In genomic region chr7:132161231-132161915, GRCh38 we compare ENCODE assay signal across 20 cellular contexts.
DNase-seq lines count a peak whose midpoint lies in the region; ATAC-seq, FAIRE-seq and TF ChIP-seq lines count a peak whose summit lies in the region.
"Had no signal": no experiment of that assay in that cellular context is flagged by ENCODE, and none has a peak within 500 bp of the region (broad histone marks: within the 10 kb centered on the region; RNA-seq: fewer than 3 reads in every experiment).

No MANE protein-coding gene starts in this region.

- DNase-seq in GM03348 (ENCODE audit: low spot score): peak; percentile 52
- DNase-seq in adipocyte (ENCODE audit: low read depth): peak; percentile 51
- DNase-seq in left ventricle myocardium inferior: peak; percentile 68
- peak; percentile 20 for DNase-seq in small intestine
- DNase-seq in trophoblast cell: no peak
- DNase-seq in GM19240 (ENCODE audit: insufficient read length, low spot score): no peak
- DNase-seq in stimulated activated CD4-positive, alpha-beta T cell treated with anti-CD3 and anti-CD28 coated beads, Interleukin-4, amount 100 ng/mL, for 24 hours: no peak
- DNase-seq: activated CD8-positive, alpha-beta T cell treated with anti-CD3 and anti-CD28 coated beads for 36 hours; activated effector memory CD4-positive, alpha-beta T cell treated with anti-CD3 and anti-CD28 coated beads, Interleukin-2, amount 50 U/mL, for 16 hours; CD4-positive, alpha-beta memory T cell; effector memory CD8-positive, alpha-beta T cell; NCI-H1694; retina; stimulated activated CD4-positive, alpha-beta T cell treated with anti-CD3 and anti-CD28 coated beads, Interleukin-4, amount 100 ng/mL, for 4 hours had no signal

- H3K4ac ChIP-seq in trophoblast cell (ENCODE audit: low read depth, low read length): no peak overlapping the region

- no peak overlapping the region for H3K4me2 ChIP-seq in trophoblast cell (ENCODE audit: low read length)
- H3K4me2 ChIP-seq: KMS-11 had no signal

- intact Hi-C loops in left ventricle myocardium inferior (cut with micrococcal nuclease): no loop called here

- H3K18ac ChIP-seq in trophoblast cell (ENCODE audit: low read length): no peak overlapping the region

- FAIRE-seq in small intestine (lab: Jason Lieb, UNC): no peak
- FAIRE-seq: frontal cortex had no signal

- no peak overlapping the region for H3K9ac ChIP-seq in adipocyte (ENCODE audit: low read length)
- no peak overlapping the region for H3K9ac ChIP-seq in trophoblast cell (ENCODE audit: low read length)
- H3K9ac ChIP-seq: KMS-11 had no signal

- H3K27ac ChIP-seq in left ventricle myocardium inferior (replicated peaks) (peak overlapping the region; percentile 41), small intestine (ENCODE audit: low read depth in 1 of 2, low read length in 1 of 2) (no peak overlapping the region), trophoblast cell (ENCODE audit: low read depth, low read length) (no peak overlapping the region)
- H3K27ac ChIP-seq: body of pancreas, KMS-11 had no signal

- H4K91ac ChIP-seq in trophoblast cell (ENCODE audit: low read depth, low read length): no peak overlapping the region

- no peaks in the 10 kb centered on the region for H3K79me2 ChIP-seq in trophoblast cell (ENCODE audit: control insufficient read depth, insufficient read depth, low read length, poor library complexity)

- no peaks in the 10 kb centered on the region for H3K79me1 ChIP-seq in trophoblast cell (ENCODE audit: low read length)

- H2BK12ac ChIP-seq in trophoblast cell (ENCODE audit: low read length): no peak overlapping the region

- ATAC-seq in GM18868 (IDR thresholded peaks at IDR 0.05; ENCODE audit: unreplicated experiment): no peak
- ATAC-seq: activated CD8-positive, alpha-beta T cell treated with anti-CD3 and anti-CD28 coated beads for 36 hours; body of pancreas; effector memory CD8-positive, alpha-beta T cell; stimulated activated memory B cell treated with anti-CD40 and anti-IgM and Interleukin-4, amounts not matched to agents 10 μg/mL and 1 μg/mL and 100 μg/mL, for 72 hours had no signal

- no peak overlapping the region for H3K23ac ChIP-seq in trophoblast cell (ENCODE audit: low read length)

- no peak overlapping the region for H2BK5ac ChIP-seq in trophoblast cell (ENCODE audit: low read depth, low read length, poor library complexity)

- no peak overlapping the region for H3K14ac ChIP-seq in trophoblast cell (ENCODE audit: low read length)

- no peak for TF ChIP-seq CTCF in left ventricle myocardium inferior (IDR thresholded peaks at IDR 0.05; ENCODE audit: borderline replicate concordance)

- H3K9me3 ChIP-seq in adipocyte (ENCODE audit: control insufficient read depth, low read length) (no peaks in the 10 kb centered on the region), left ventricle myocardium inferior (replicated peaks) (no peaks in the 10 kb centered on the region), small intestine (ENCODE audit: control insufficient read depth, low read depth) (no peaks in the 10 kb centered on the region), trophoblast cell (ENCODE audit: insufficient read depth, low read depth, low read length) (peaks cover 3% of the 10 kb centered on the region)
- H3K9me3 ChIP-seq: body of pancreas, HAP-1 had no signal

- no peak overlapping the region for H4K8ac ChIP-seq in trophoblast cell (ENCODE audit: low read depth, low read length)

- H2AFZ ChIP-seq in trophoblast cell (ENCODE audit: insufficient read depth, low read length, poor library complexity): no peak overlapping the region

- 63 to 79% (median 65%) methylated on average over 17 of the region's 17 CpGs for WGBS in small intestine, 3 donors
- no CpG with 5 or more reads among the region's 17 CpGs for WGBS in trophoblast cell (ENCODE audit: extremely low coverage, insufficient coverage, insufficient read length)

- H2BK120ac ChIP-seq in trophoblast cell (ENCODE audit: insufficient read depth, low read length, poor library complexity): no peak overlapping the region

- H3K27me3 ChIP-seq in adipocyte (replicated peaks; ENCODE audit: control insufficient read depth, insufficient read depth, low read length) (no peaks in the 10 kb centered on the region), left ventricle myocardium inferior (ENCODE audit: low read depth) (no peaks in the 10 kb centered on the region), small intestine (ENCODE audit: control insufficient read depth in 2 of 2, insufficient read depth in 2 of 2, low read length in 2 of 2) (no peaks in the 10 kb centered on the region), trophoblast cell (ENCODE audit: insufficient read depth, low read length) (no peaks in the 10 kb centered on the region)
- H3K27me3 ChIP-seq: body of pancreas had no signal

- no peak overlapping the region for H3K4me3 ChIP-seq in adipocyte (ENCODE audit: low read length)
- H3K4me3 ChIP-seq in left ventricle myocardium inferior: no peak overlapping the region
- no peak overlapping the region for H3K4me3 ChIP-seq in small intestine (ENCODE audit: low read depth in 1 of 2, low read length in 2 of 2)
- no peak overlapping the region for H3K4me3 ChIP-seq in trophoblast cell (ENCODE audit: low read depth, low read length)
- H3K4me3 ChIP-seq: body of pancreas, HAP-1 had no signal

- H4K12ac ChIP-seq in trophoblast cell (ENCODE audit: low read depth, low read length): no peak overlapping the region

- H3K36me3 ChIP-seq in adipocyte (ENCODE audit: control insufficient read depth, insufficient read depth, low read length, severe bottlenecking) (peaks cover 75% of the 10 kb centered on the region), left ventricle myocardium inferior (peaks cover 19% of the 10 kb centered on the region), small intestine (ENCODE audit: control insufficient read depth in 2 of 2, insufficient read depth in 2 of 2, low read length in 2 of 2) (no peaks in the 10 kb centered on the region), trophoblast cell (ENCODE audit: control insufficient read depth in 1 of 2, insufficient read depth in 2 of 2, low read length in 2 of 2) (no peaks in the 10 kb centered on the region)
- H3K36me3 ChIP-seq: HAP-1 had no signal

- no peak overlapping the region for H2AK5ac ChIP-seq in trophoblast cell (ENCODE audit: low read length)

- H3K4me1 ChIP-seq in adipocyte (ENCODE audit: control insufficient read depth, insufficient read depth, low read length) (peaks cover 18% of the 10 kb centered on the region), left ventricle myocardium inferior (peaks cover 28% of the 10 kb centered on the region), small intestine (ENCODE audit: control insufficient read depth in 2 of 2, insufficient read depth in 1 of 2, low read depth in 1 of 2, low read length in 1 of 2) (no peaks in the 10 kb centered on the region), trophoblast cell (ENCODE audit: control insufficient read depth in 1 of 2, insufficient read depth in 2 of 2, low read length in 2 of 2) (no peaks in the 10 kb centered on the region)
- H3K4me1 ChIP-seq: body of pancreas, HAP-1 had no signal

Comparison
In these comparisons a context has a peak if more than half of its experiments do, and no peak if none do; other contexts are left out.
1. DNase-seq: peak in GM03348 (single experiment), adipocyte (single experiment), left ventricle myocardium inferior (single experiment) and small intestine (single experiment); none in trophoblast cell (0 of 2), GM19240 (single experiment) and stimulated activated CD4-positive, alpha-beta T cell treated with anti-CD3 and anti-CD28 coated beads, Interleukin-4, amount 100 ng/mL, for 24 hours (single experiment).